14 cellular contexts compared by ENCODE assay signal in the genomic region with DNA sequence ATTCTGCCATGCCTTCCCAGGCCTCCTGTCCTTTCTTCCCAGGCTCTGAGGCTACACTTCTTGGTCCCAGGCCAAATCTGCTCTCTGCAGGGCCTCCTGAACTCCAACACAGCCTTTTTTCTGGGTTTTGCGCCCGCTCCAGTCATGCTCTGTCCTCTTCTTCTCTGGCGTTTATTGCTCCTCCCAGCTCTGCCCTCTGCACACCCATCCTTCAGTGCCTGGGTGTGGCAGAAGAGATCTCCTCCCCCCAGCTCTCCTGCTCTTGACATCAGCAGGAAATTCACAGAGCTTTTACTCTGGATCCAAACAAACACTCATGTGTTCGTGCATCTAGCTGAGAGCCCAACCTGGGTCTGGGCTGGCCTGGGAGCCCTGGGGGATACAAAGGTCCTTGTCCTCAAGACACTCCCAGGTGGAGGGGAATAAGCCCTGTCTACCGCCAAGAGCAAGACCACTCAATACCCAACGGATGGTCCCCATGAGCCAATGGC. TPM values are rescaled to one million over a fixed set of nuclear protein-coding genes. Genes with fewer than 3 reads are reported as not detected.
DNase-seq lines count a peak whose midpoint lies in the region; ATAC-seq and TF ChIP-seq lines count a peak whose summit lies in the region.
"Had no signal": no experiment of that assay in that cellular context is flagged by ENCODE, and none has a peak within 500 bp of the region (broad histone marks: within the 10 kb centered on the region; RNA-seq: fewer than 3 reads in every experiment).

No MANE protein-coding gene starts in this region.

- peak overlapping the region; percentile 77 for H3K27ac ChIP-seq in epithelial cell of prostate
- H3K27ac ChIP-seq in brain microvascular endothelial cell, result no peak overlapping the region
- H3K27ac ChIP-seq: parathyroid adenoma had no signal

- intact Hi-C loops in posterior vena cava (cut with DNase I), result loop anchor here in 1 of 2 donors (5.0 kb wide), 1 partner anchor 549 kb away; no protein-coding TSS in a partner anchor

- TF ChIP-seq CTCF in brain microvascular endothelial cell (IDR thresholded peaks at IDR 0.05; ENCODE audit: low read depth, low read length, missing control alignments), result no peak

- no peak overlapping the region for H3K4me3 ChIP-seq in brain microvascular endothelial cell (ENCODE audit: low read depth, low read length)

- no peaks in the 10 kb centered on the region for H3K36me3 ChIP-seq in brain microvascular endothelial cell (replicated peaks)

- no peak for ATAC-seq in HG02623 (IDR thresholded peaks at IDR 0.05; ENCODE audit: unreplicated experiment)
- ATAC-seq: activated CD8-positive, alpha-beta T cell treated with anti-CD3 and anti-CD28 coated beads, Interleukin-2, amount 10 ng/mL, durations not matched to agents 7 days and 5 days had no signal

- in situ Hi-C loops in brain microvascular endothelial cell (cut with HindIII; ENCODE audit: low pct_ligation_motif_present, low sequenced_read_pairs), result no loop called here

- no peaks in the 10 kb centered on the region for H3K27me3 ChIP-seq in brain microvascular endothelial cell (replicated peaks)

- DNase-seq in NCI-H2196 (lab: John Stamatoyannopoulos, UW; ENCODE audit: unreplicated experiment) (peak; percentile 36), NCI-H2196 treated with DMSO at 0.1 percent for 48 hours (lab: John Stamatoyannopoulos, UW; ENCODE audit: unreplicated experiment) (no peak), NCI-H2029 (lab: John Stamatoyannopoulos, UW) (peak; percentile 30), epithelial cell of prostate (ENCODE audit: low read depth, low spot score) (no peak), posterior vena cava (ENCODE audit: low spot score) (peak; percentile 54), brain microvascular endothelial cell (no peak), GF-D8 (lab: John Stamatoyannopoulos, UW) (no peak)
- DNase-seq: activated CD8-positive, alpha-beta T cell treated with anti-CD3 and anti-CD28 coated beads, Interleukin-2, amount 10 ng/mL, durations not matched to agents 7 days and 5 days; amniotic stem cell; EL; NCI-H446 had no signal

RNA-seq across cellular contexts. Expression of gene EPS8L3, which starts 22.9 kb away (rescaled TPM):
- total RNA-seq in posterior vena cava, result not detected
- total RNA-seq: A673; activated CD8-positive, alpha-beta T cell treated with anti-CD3 and anti-CD28 coated beads, Interleukin-2, amount 10 ng/mL, durations not matched to agents 7 days and 5 days had no signal

RNA-seq across cellular contexts. Expression of gene GSTM3, which starts 45.7 kb away (rescaled TPM):
- total RNA-seq in posterior vena cava, result 10 to 100 TPM; 35.1 to 52.2 TPM

Comparison
In these comparisons a context has a peak if more than half of its experiments do, and no peak if none do; other contexts are left out.
1. DNase-seq: peak in NCI-H2196 (single experiment), NCI-H2029 (single experiment) and posterior vena cava (single experiment); none in NCI-H2196 treated with DMSO at 0.1 percent for 48 hours (single experiment), epithelial cell of prostate (single experiment), brain microvascular endothelial cell (single experiment) and GF-D8 (single experiment).